In the genomic region with DNA sequence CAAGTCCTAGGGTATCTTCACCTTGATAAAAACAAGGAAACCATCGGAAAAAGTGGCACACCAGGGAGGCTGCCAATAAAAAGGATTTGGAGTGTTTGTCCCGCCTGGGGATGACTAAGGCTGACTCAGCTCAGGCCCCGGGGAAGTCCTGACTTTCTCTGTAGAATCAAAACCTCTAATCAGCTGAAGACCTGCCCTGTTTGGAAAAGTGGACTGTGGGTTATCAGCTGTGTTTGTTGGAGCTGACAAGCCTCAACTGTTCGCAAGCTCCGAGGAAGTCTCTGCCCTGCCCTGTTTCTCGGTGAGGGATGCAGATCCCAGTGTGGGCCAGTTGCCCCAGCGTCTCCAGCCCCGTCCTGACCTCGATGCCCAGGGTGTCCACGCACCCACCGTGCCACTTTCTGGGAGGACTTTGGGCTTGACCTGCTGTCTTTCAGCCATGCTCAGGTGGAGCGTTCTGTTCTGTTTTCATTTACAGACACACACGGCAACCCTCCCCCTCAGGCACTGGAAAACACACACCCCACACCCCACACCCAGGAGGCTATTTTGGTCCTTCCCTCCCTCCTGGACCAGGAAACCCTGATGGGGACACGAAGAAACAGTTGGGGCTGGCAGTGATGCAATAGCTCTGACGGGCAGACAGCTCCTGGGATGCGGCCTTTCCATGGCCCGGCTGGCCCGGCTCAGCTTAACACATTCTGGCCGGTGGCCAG, we compare ENCODE assay signal across 1 cellular context.
TF ChIP-seq lines count a peak whose summit lies in the region.

No MANE protein-coding gene starts in this region.

TF ChIP-seq in A549, 52 proteins besides CTCF, POLR2A, EP300 and RAD21:
- TF ChIP-seq, protein P1, sequence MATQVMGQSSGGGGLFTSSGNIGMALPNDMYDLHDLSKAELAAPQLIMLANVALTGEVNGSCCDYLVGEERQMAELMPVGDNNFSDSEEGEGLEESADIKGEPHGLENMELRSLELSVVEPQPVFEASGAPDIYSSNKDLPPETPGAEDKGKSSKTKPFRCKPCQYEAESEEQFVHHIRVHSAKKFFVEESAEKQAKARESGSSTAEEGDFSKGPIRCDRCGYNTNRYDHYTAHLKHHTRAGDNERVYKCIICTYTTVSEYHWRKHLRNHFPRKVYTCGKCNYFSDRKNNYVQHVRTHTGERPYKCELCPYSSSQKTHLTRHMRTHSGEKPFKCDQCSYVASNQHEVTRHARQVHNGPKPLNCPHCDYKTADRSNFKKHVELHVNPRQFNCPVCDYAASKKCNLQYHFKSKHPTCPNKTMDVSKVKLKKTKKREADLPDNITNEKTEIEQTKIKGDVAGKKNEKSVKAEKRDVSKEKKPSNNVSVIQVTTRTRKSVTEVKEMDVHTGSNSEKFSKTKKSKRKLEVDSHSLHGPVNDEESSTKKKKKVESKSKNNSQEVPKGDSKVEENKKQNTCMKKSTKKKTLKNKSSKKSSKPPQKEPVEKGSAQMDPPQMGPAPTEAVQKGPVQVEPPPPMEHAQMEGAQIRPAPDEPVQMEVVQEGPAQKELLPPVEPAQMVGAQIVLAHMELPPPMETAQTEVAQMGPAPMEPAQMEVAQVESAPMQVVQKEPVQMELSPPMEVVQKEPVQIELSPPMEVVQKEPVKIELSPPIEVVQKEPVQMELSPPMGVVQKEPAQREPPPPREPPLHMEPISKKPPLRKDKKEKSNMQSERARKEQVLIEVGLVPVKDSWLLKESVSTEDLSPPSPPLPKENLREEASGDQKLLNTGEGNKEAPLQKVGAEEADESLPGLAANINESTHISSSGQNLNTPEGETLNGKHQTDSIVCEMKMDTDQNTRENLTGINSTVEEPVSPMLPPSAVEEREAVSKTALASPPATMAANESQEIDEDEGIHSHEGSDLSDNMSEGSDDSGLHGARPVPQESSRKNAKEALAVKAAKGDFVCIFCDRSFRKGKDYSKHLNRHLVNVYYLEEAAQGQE (IDR thresholded peaks at IDR 0.05) = no peak
- TF ChIP-seq EHF (CRISPR knock-in tag; IDR thresholded peaks at IDR 0.05) (no peak), MAFK (IDR thresholded peaks at IDR 0.05; ENCODE audit: partially characterized antibody) (peak; percentile 90), HOXA7 (CRISPR knock-in tag; IDR thresholded peaks at IDR 0.05) (no peak), CHD4 (IDR thresholded peaks at IDR 0.05; ENCODE audit: borderline replicate concordance) (no peak), TFCP2L1 (CRISPR knock-in tag; IDR thresholded peaks at IDR 0.05) (no peak), HOXB13 (CRISPR knock-in tag; IDR thresholded peaks at IDR 0.05; ENCODE audit: low read depth) (no peak), NR3C1 (IDR thresholded peaks at IDR 0.05) (no peak), HEYL (CRISPR knock-in tag; IDR thresholded peaks at IDR 0.05) (no peak), KDM1A (IDR thresholded peaks at IDR 0.05; ENCODE audit: low read depth) (no peak), CBX8 (IDR thresholded peaks at IDR 0.05) (no peak), EHMT2 (IDR thresholded peaks at IDR 0.05; ENCODE audit: low read depth) (no peak), MAZ (IDR thresholded peaks at IDR 0.05; ENCODE audit: borderline replicate concordance, low read depth, low read length) (no peak), JUN (IDR thresholded peaks at IDR 0.05) (peak in 1 of 2 experiments; percentile 59; a peak in 3 of 5 replicates), FOXS1 (CRISPR knock-in tag; IDR thresholded peaks at IDR 0.05) (no peak), HOXB5 (CRISPR knock-in tag; IDR thresholded peaks at IDR 0.05) (no peak), SMC3 (IDR thresholded peaks at IDR 0.05) (no peak), SREBF2 (IDR thresholded peaks at IDR 0.05) (no peak), MYC (IDR thresholded peaks at IDR 0.05; ENCODE audit: borderline replicate concordance, low read length) (no peak), BHLHE40 (IDR thresholded peaks at IDR 0.05; ENCODE audit: low read depth, low read length) (no peak), NPAS2 (CRISPR knock-in tag; IDR thresholded peaks at IDR 0.05; ENCODE audit: borderline replicate concordance) (no peak), RCOR1 (IDR thresholded peaks at IDR 0.05; ENCODE audit: low read depth, low read length) (no peak), ZSCAN20 (CRISPR knock-in tag; IDR thresholded peaks at IDR 0.05) (no peak), CHD2 (IDR thresholded peaks at IDR 0.05; ENCODE audit: low read length, partially characterized antibody) (no peak), PHF8 (IDR thresholded peaks at IDR 0.05; ENCODE audit: borderline replicate concordance, low read depth) (no peak), RARB (CRISPR knock-in tag; IDR thresholded peaks at IDR 0.05) (no peak), ESRRA (IDR thresholded peaks at IDR 0.05; ENCODE audit: borderline replicate concordance, low read length) (0 out of 2 replicates have a peak, but pooled peaks have one; percentile 21), FOSL2 (IDR thresholded peaks at IDR 0.05) (peak; percentile 98), FOSL2 (CRISPR knock-in tag; IDR thresholded peaks at IDR 0.05) (peak; percentile 98), JUNB (IDR thresholded peaks at IDR 0.05) (peak; percentile 93), GATA3 (IDR thresholded peaks at IDR 0.05; ENCODE audit: borderline replicate concordance) (peak; percentile 90; the same call in 1 of the 2 replicates), CEBPB (IDR thresholded peaks at IDR 0.05) (peak; percentile 78 to 90; a peak in 3 of 4 replicates), TP53 (CRISPR knock-in tag; IDR thresholded peaks at IDR 0.05) (no peak), FOSB (CRISPR knock-in tag; IDR thresholded peaks at IDR 0.05) (no peak), ZC3H11A (IDR thresholded peaks at IDR 0.05) (no peak), KDM5A (IDR thresholded peaks at IDR 0.05) (no peak), ZFP36 (IDR thresholded peaks at IDR 0.05; ENCODE audit: borderline replicate concordance, partially characterized antibody) (no peak), RFX5 (IDR thresholded peaks at IDR 0.05) (no peak), ZNF302 (CRISPR knock-in tag; IDR thresholded peaks at IDR 0.05) (no peak), CBX2 (IDR thresholded peaks at IDR 0.05; ENCODE audit: borderline replicate concordance, low read depth) (no peak), POLR2AphosphoS2 (conservative IDR thresholded peaks at IDR 0.05; ENCODE audit: low read length) (no peak), HDAC2 (IDR thresholded peaks at IDR 0.05) (no peak), NFE2L2 (conservative IDR thresholded peaks at IDR 0.05; ENCODE audit: low read length) (peak; percentile 38; the same call in 1 of the 2 replicates), RNF2 (IDR thresholded peaks at IDR 0.05; ENCODE audit: borderline replicate concordance, low read depth) (no peak)
- TF ChIP-seq, protein P2, sequence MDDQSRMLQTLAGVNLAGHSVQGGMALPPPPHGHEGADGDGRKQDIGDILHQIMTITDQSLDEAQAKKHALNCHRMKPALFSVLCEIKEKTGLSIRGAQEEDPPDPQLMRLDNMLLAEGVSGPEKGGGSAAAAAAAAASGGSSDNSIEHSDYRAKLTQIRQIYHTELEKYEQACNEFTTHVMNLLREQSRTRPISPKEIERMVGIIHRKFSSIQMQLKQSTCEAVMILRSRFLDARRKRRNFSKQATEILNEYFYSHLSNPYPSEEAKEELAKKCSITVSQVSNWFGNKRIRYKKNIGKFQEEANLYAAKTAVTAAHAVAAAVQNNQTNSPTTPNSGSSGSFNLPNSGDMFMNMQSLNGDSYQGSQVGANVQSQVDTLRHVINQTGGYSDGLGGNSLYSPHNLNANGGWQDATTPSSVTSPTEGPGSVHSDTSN (IDR thresholded peaks at IDR 0.05) = peak; percentile 94
- TF ChIP-seq, protein P3, sequence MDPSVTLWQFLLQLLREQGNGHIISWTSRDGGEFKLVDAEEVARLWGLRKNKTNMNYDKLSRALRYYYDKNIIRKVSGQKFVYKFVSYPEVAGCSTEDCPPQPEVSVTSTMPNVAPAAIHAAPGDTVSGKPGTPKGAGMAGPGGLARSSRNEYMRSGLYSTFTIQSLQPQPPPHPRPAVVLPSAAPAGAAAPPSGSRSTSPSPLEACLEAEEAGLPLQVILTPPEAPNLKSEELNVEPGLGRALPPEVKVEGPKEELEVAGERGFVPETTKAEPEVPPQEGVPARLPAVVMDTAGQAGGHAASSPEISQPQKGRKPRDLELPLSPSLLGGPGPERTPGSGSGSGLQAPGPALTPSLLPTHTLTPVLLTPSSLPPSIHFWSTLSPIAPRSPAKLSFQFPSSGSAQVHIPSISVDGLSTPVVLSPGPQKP (IDR thresholded peaks at IDR 0.05; ENCODE audit: low read depth, low read length) = no peak
- TF ChIP-seq, protein P4, sequence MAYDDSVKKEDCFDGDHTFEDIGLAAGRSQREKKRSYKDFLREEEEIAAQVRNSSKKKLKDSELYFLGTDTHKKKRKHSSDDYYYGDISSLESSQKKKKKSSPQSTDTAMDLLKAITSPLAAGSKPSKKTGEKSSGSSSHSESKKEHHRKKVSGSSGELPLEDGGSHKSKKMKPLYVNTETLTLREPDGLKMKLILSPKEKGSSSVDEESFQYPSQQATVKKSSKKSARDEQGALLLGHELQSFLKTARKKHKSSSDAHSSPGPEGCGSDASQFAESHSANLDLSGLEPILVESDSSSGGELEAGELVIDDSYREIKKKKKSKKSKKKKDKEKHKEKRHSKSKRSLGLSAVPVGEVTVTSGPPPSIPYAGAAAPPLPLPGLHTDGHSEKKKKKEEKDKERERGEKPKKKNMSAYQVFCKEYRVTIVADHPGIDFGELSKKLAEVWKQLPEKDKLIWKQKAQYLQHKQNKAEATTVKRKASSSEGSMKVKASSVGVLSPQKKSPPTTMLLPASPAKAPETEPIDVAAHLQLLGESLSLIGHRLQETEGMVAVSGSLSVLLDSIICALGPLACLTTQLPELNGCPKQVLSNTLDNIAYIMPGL (CRISPR knock-in tag; IDR thresholded peaks at IDR 0.05; ENCODE audit: borderline replicate concordance) = no peak
- TF ChIP-seq, protein P5, sequence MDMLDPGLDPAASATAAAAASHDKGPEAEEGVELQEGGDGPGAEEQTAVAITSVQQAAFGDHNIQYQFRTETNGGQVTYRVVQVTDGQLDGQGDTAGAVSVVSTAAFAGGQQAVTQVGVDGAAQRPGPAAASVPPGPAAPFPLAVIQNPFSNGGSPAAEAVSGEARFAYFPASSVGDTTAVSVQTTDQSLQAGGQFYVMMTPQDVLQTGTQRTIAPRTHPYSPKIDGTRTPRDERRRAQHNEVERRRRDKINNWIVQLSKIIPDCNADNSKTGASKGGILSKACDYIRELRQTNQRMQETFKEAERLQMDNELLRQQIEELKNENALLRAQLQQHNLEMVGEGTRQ (IDR thresholded peaks at IDR 0.05) = no peak
- TF ChIP-seq, protein P6, sequence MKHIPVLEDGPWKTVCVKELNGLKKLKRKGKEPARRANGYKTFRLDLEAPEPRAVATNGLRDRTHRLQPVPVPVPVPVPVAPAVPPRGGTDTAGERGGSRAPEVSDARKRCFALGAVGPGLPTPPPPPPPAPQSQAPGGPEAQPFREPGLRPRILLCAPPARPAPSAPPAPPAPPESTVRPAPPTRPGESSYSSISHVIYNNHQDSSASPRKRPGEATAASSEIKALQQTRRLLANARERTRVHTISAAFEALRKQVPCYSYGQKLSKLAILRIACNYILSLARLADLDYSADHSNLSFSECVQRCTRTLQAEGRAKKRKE (CRISPR knock-in tag; IDR thresholded peaks at IDR 0.05; ENCODE audit: low read depth) = no peak
- TF ChIP-seq, protein P7, sequence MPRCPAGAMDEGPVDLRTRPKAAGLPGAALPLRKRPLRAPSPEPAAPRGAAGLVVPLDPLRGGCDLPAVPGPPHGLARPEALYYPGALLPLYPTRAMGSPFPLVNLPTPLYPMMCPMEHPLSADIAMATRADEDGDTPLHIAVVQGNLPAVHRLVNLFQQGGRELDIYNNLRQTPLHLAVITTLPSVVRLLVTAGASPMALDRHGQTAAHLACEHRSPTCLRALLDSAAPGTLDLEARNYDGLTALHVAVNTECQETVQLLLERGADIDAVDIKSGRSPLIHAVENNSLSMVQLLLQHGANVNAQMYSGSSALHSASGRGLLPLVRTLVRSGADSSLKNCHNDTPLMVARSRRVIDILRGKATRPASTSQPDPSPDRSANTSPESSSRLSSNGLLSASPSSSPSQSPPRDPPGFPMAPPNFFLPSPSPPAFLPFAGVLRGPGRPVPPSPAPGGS (IDR thresholded peaks at IDR 0.05) = no peak
- TF ChIP-seq, protein P8, sequence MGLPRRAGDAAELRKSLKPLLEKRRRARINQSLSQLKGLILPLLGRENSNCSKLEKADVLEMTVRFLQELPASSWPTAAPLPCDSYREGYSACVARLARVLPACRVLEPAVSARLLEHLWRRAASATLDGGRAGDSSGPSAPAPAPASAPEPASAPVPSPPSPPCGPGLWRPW (IDR thresholded peaks at IDR 0.05) = no peak
- TF ChIP-seq, protein P9, sequence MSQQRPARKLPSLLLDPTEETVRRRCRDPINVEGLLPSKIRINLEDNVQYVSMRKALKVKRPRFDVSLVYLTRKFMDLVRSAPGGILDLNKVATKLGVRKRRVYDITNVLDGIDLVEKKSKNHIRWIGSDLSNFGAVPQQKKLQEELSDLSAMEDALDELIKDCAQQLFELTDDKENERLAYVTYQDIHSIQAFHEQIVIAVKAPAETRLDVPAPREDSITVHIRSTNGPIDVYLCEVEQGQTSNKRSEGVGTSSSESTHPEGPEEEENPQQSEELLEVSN (IDR thresholded peaks at IDR 0.05; ENCODE audit: borderline replicate concordance, low read depth) = peak; percentile 59; the same call in 1 of the 2 replicates
- TF ChIP-seq, protein P10, sequence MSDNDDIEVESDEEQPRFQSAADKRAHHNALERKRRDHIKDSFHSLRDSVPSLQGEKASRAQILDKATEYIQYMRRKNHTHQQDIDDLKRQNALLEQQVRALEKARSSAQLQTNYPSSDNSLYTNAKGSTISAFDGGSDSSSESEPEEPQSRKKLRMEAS (IDR thresholded peaks at IDR 0.05) = peak; percentile 75
